Comparison of ENCODE assay signal across 16 cellular contexts in genomic region chr9:127599550-127599891, GRCh38. TPM values are rescaled to one million over a fixed set of nuclear protein-coding genes. Genes with fewer than 3 reads are reported as not detected.
A peak's percentile ranks its signal among the peaks of the same experiment; 100 is the strongest.
DNase-seq lines count a peak whose midpoint lies in the region; ATAC-seq and TF ChIP-seq lines count a peak whose summit lies in the region.
"Had no signal": no experiment of that assay in that cellular context is flagged by ENCODE, and none has a peak within 500 bp of the region (broad histone marks: within the 10 kb centered on the region; RNA-seq: fewer than 3 reads in every experiment).

No MANE protein-coding gene starts in this region.

- no peak overlapping the region for H3K9ac ChIP-seq in SK-N-MC (ENCODE audit: insufficient read length)
- no peak overlapping the region for H3K9ac ChIP-seq in neural progenitor cell

- H3K79me2 ChIP-seq in neural progenitor cell (ENCODE audit: low read depth): no peaks in the 10 kb centered on the region

- no peak for ATAC-seq in GM21528 (IDR thresholded peaks at IDR 0.05; ENCODE audit: low FRiP score, unreplicated experiment)

- no peaks in the 10 kb centered on the region for H4K20me1 ChIP-seq in neural progenitor cell (ENCODE audit: low read depth)

- no peak for TF ChIP-seq CTCF in C4-2B (conservative IDR thresholded peaks at IDR 0.05)
- no peak for TF ChIP-seq CTCF in endothelial cell (IDR thresholded peaks at IDR 0.05; ENCODE audit: unreplicated experiment)
- no peak for TF ChIP-seq CTCF in neural progenitor cell (IDR thresholded peaks at IDR 0.05)

- no peak overlapping the region for H3K4me2 ChIP-seq in neural progenitor cell
- H3K4me2 ChIP-seq: A549 had no signal

- H3K9me3 Mint-ChIP-seq in endothelial cell (ENCODE audit: unreplicated experiment): no peaks in the 10 kb centered on the region
- no peaks in the 10 kb centered on the region for H3K9me3 Mint-ChIP-seq in neural progenitor cell
- H3K9me3 Mint-ChIP-seq: CD4-positive, alpha-beta memory T cell; HFFc6 had no signal

- no peak overlapping the region for H2AFZ ChIP-seq in neural progenitor cell (replicated peaks)

- H3K4me3 Mint-ChIP-seq in endothelial cell (ENCODE audit: unreplicated experiment) (no peak overlapping the region), neural progenitor cell (no peak overlapping the region)
- H3K4me3 Mint-ChIP-seq: CD4-positive, alpha-beta memory T cell; HFFc6 had no signal

- H3K4me3 ChIP-seq in SK-N-MC (peak overlapping the region; percentile 45), neural progenitor cell (no peak overlapping the region)
- H3K4me3 ChIP-seq: A549 had no signal

- H3K4me1 Mint-ChIP-seq in endothelial cell (ENCODE audit: unreplicated experiment) (peaks cover 5% of the 10 kb centered on the region), neural progenitor cell (peaks cover 9% of the 10 kb centered on the region)
- H3K4me1 Mint-ChIP-seq: CD4-positive, alpha-beta memory T cell had no signal

- H3K9me3 ChIP-seq in SK-N-MC (ENCODE audit: low read depth, low read length) (no peaks in the 10 kb centered on the region), neural progenitor cell (ENCODE audit: low read depth) (no peaks in the 10 kb centered on the region)
- H3K9me3 ChIP-seq: A549 had no signal

- peak overlapping the region; percentile 55 for H3K27ac Mint-ChIP-seq in endothelial cell (ENCODE audit: unreplicated experiment)
- peak overlapping the region; percentile 42 for H3K27ac Mint-ChIP-seq in neural progenitor cell
- H3K27ac Mint-ChIP-seq: HFFc6 had no signal

- no peaks in the 10 kb centered on the region for H3K4me1 ChIP-seq in neural progenitor cell

- no peaks in the 10 kb centered on the region for H3K27me3 ChIP-seq in neural progenitor cell

- no peak for DNase-seq in SK-N-MC (ENCODE audit: low read depth, low spot score)
- DNase-seq in endothelial cell (ENCODE audit: low spot score): no peak
- no peak for DNase-seq in neural progenitor cell (ENCODE audit: low spot score)
- no peak for DNase-seq in D341Med (ENCODE audit: low spot score)
- no peak for DNase-seq in activated gamma-delta T cell treated with Interleukin-2 at 50 U/mL for 16 hours
- DNase-seq: CD4-positive, alpha-beta memory T cell; HFFc6; NCI-H1105 treated with DMSO at 0.1 percent for 48 hours; NCI-H1694; NCI-H2081 treated with DMSO at 0.1 percent for 48 hours; NCI-H510A; NCI-H774; SHP77 treated with DMSO at 0.1 percent for 48 hours had no signal

- H3K36me3 Mint-ChIP-seq in endothelial cell (ENCODE audit: low read depth, unreplicated experiment) (no peaks in the 10 kb centered on the region), neural progenitor cell (no peaks in the 10 kb centered on the region)
- H3K36me3 Mint-ChIP-seq: CD4-positive, alpha-beta memory T cell had no signal

- H3K27ac ChIP-seq in C4-2B (peak overlapping the region; percentile 1; the same call in 1 of the 2 replicates), SK-N-MC (no peak overlapping the region), neural progenitor cell (no peak overlapping the region)
- H3K27ac ChIP-seq: A549 had no signal

- peaks cover 13% of the 10 kb centered on the region for H3F3A ChIP-seq in neural progenitor cell (ENCODE audit: low read depth)

- H3K36me3 ChIP-seq in SK-N-MC (ENCODE audit: insufficient read depth, low read length) (no peaks in the 10 kb centered on the region), neural progenitor cell (no peaks in the 10 kb centered on the region)

- no peaks in the 10 kb centered on the region for H3K27me3 Mint-ChIP-seq in endothelial cell (ENCODE audit: unreplicated experiment)
- H3K27me3 Mint-ChIP-seq in neural progenitor cell (ENCODE audit: insufficient read depth, low read depth): peaks cover 6% of the 10 kb centered on the region
- H3K27me3 Mint-ChIP-seq: CD4-positive, alpha-beta memory T cell had no signal

RNA-seq across cellular contexts. Expression of gene STXBP1, which starts 12.6 kb away (rescaled TPM):
- 113 TPM for total RNA-seq in endothelial cell (ENCODE audit: unreplicated experiment)
- 12.0 and 23.1 TPM in 2 replicates for total RNA-seq in neural progenitor cell (ENCODE audit: low replicate concordance)
